ENCODE assay signal across 22 cellular contexts in genomic region chr12:49882248-49882850, GRCh38. TPM values are rescaled to one million over a fixed set of nuclear protein-coding genes. Genes with fewer than 3 reads are reported as not detected.
DNase-seq lines count a peak whose midpoint lies in the region; ATAC-seq and TF ChIP-seq lines count a peak whose summit lies in the region.
"Had no signal": no experiment of that assay in that cellular context is flagged by ENCODE, and none has a peak within 500 bp of the region (broad histone marks: within the 10 kb centered on the region; RNA-seq: fewer than 3 reads in every experiment).

No MANE protein-coding gene starts in this region.

- no peak overlapping the region for H3K23ac ChIP-seq in mesenchymal stem cell (ENCODE audit: low read length in 2 of 2)

- H3K9me3 ChIP-seq in BE2C (no peaks in the 10 kb centered on the region), mesenchymal stem cell (ENCODE audit: control insufficient read depth, low read length) (no peaks in the 10 kb centered on the region)
- H3K9me3 ChIP-seq: body of pancreas, gastrocnemius medialis, neutrophil had no signal

- no peak overlapping the region for H4K8ac ChIP-seq in mesenchymal stem cell (ENCODE audit: low read length)

- TF ChIP-seq CTCF in BE2C (IDR thresholded peaks at IDR 0.05; ENCODE audit: low read depth, low read length) = no peak

- no peaks in the 10 kb centered on the region for H3K79me1 ChIP-seq in mesenchymal stem cell (replicated peaks; ENCODE audit: low read length, poor library complexity, severe bottlenecking)

- H2BK5ac ChIP-seq in mesenchymal stem cell (ENCODE audit: low read depth, low read length, poor library complexity, severe bottlenecking) = no peak overlapping the region

- no peak overlapping the region for H3K4ac ChIP-seq in mesenchymal stem cell (ENCODE audit: low read depth in 1 of 2, low read length in 2 of 2)

- no peak overlapping the region for H2AFZ ChIP-seq in mesenchymal stem cell (ENCODE audit: low read depth, low read length)

- no peak overlapping the region for H3K4me2 ChIP-seq in mesenchymal stem cell (ENCODE audit: low read length, poor library complexity, severe bottlenecking)

- intact Hi-C loops in sciatic nerve (cut with DNase I) = no loop called here

- no peak overlapping the region for H2AK5ac ChIP-seq in mesenchymal stem cell (ENCODE audit: low read length, severe bottlenecking)

- DNase-seq in BE2C = peak; percentile 69
- DNase-seq in NCI-H146 treated with DMSO at 0.1 percent for 48 hours (lab: John Stamatoyannopoulos, UW; ENCODE audit: unreplicated experiment) = peak; percentile 64
- DNase-seq in mesenchymal stem cell = no peak
- DNase-seq in NCI-H2107 treated with DMSO at 0.1 percent for 48 hours (lab: John Stamatoyannopoulos, UW; ENCODE audit: unreplicated experiment) = no peak
- no peak for DNase-seq in sciatic nerve (ENCODE audit: low spot score)
- no peak for DNase-seq in hepatic stellate cell (ENCODE audit: low spot score)
- DNase-seq: activated CD4-positive, alpha-beta T cell treated with anti-CD3 and anti-CD28 coated beads, Interleukin-2, amount 50 U/mL, for 1 hour; activated gamma-delta T cell treated with Interleukin-2 at 50 U/mL for 16 hours; body of pancreas; CD4-positive, CD25-positive, alpha-beta regulatory T cell; DMS79; gastrocnemius medialis; GOT3; NCI-H1930; NCI-H510A treated with DMSO at 0.1 percent for 48 hours; stimulated activated naive CD8-positive, alpha-beta T cell treated with anti-CD3 and anti-CD28 coated beads, Interleukin-15, Interleukin-2, amounts not matched to agents 100 U/mL and 50 U/mL, for 24 hours; trophoblast cell had no signal

- 0 out of 2 replicates have a peak, but pooled peaks cover 3% of the 10 kb centered on the region for H3K36me3 ChIP-seq in BE2C
- peaks cover 0 to 17% of the 10 kb centered on the region in 2 experiments for H3K36me3 ChIP-seq in mesenchymal stem cell (ENCODE audit: control insufficient read depth in 1 of 2, insufficient read depth in 2 of 2, low read depth in 1 of 2, low read length in 2 of 2)
- H3K36me3 ChIP-seq: gastrocnemius medialis, neutrophil had no signal

- ATAC-seq in sciatic nerve (no peak), GM18519 (IDR thresholded peaks at IDR 0.05; ENCODE audit: low FRiP score, unreplicated experiment) (no peak)
- ATAC-seq: body of pancreas; gastrocnemius medialis; stimulated activated naive CD8-positive, alpha-beta T cell treated with anti-CD3 and anti-CD28 coated beads, Interleukin-15, Interleukin-2, amounts not matched to agents 100 U/mL and 50 U/mL, for 24 hours had no signal

- no peak overlapping the region for H2BK120ac ChIP-seq in mesenchymal stem cell (ENCODE audit: low read depth, low read length)

- no peaks in the 10 kb centered on the region for H3K27me3 ChIP-seq in BE2C
- peaks cover 8 to 49% of the 10 kb centered on the region in 2 experiments for H3K27me3 ChIP-seq in mesenchymal stem cell (ENCODE audit: control insufficient read depth in 1 of 2, insufficient read depth in 1 of 2, low read length in 2 of 2)
- H3K27me3 ChIP-seq: body of pancreas, gastrocnemius medialis had no signal

- H3K14ac ChIP-seq in mesenchymal stem cell (ENCODE audit: low read length in 2 of 2) = peak overlapping the region in 1 of 2 experiments; percentile 1

- H3K27ac ChIP-seq in angular gyrus (ENCODE audit: low read depth, low read length) (peak overlapping the region; percentile 29), mesenchymal stem cell (ENCODE audit: low read length, poor library complexity, severe bottlenecking) (no peak overlapping the region)
- H3K27ac ChIP-seq: body of pancreas, gastrocnemius medialis, neutrophil had no signal

- H3K18ac ChIP-seq in mesenchymal stem cell (ENCODE audit: low read depth in 1 of 2, low read length in 2 of 2) = no peak overlapping the region

- H4K91ac ChIP-seq in mesenchymal stem cell (ENCODE audit: low read length) = no peak overlapping the region

- no peak overlapping the region for H2BK12ac ChIP-seq in mesenchymal stem cell (ENCODE audit: low read length in 2 of 2)

- H3K4me3 ChIP-seq in BE2C (ENCODE audit: low read depth, low read length) (no peak overlapping the region), mesenchymal stem cell (ENCODE audit: insufficient read depth in 1 of 2, low read depth in 1 of 2, low read length in 2 of 2) (no peak overlapping the region)
- H3K4me3 ChIP-seq: body of pancreas, gastrocnemius medialis had no signal

- H3K9ac ChIP-seq in mesenchymal stem cell (ENCODE audit: low read length) = no peak overlapping the region

- WGBS in mesenchymal stem cell = 50% methylated on average over 8 of the region's 8 CpGs

- peak overlapping the region; percentile 64 for H2BK15ac ChIP-seq in mesenchymal stem cell (ENCODE audit: low read depth, poor library complexity, severe bottlenecking)

- H3K4me1 ChIP-seq in BE2C = peaks cover 23% of the 10 kb centered on the region
- H3K4me1 ChIP-seq in mesenchymal stem cell (ENCODE audit: control insufficient read depth, insufficient read depth, low read depth, low read length) = peaks cover 2% of the 10 kb centered on the region
- H3K4me1 ChIP-seq: body of pancreas, gastrocnemius medialis had no signal

RNA-seq across cellular contexts. Expression of gene FAIM2, which starts 21.4 kb away (rescaled TPM):
- 226 TPM for polyA plus RNA-seq in BE2C (2012; ENCODE audit: insufficient read depth, insufficient read length, low read depth)
- 0.30 TPM for polyA plus RNA-seq in mesenchymal stem cell (2013, experiment 1 of 2)
- 0.27 TPM for polyA plus RNA-seq in mesenchymal stem cell (2013, experiment 2 of 2)
- 107 TPM for total RNA-seq in sciatic nerve
- total RNA-seq: mononuclear cell had no signal
- polyA plus RNA-seq: IgD-negative memory B cell had no signal

RNA-seq across cellular contexts. Expression of gene BCDIN3D, which starts 39.4 kb away (rescaled TPM):
- polyA plus RNA-seq in BE2C (2012; ENCODE audit: insufficient read depth, insufficient read length, low read depth) = 10.0 TPM
- polyA plus RNA-seq in mesenchymal stem cell (2013, experiment 1 of 2) = 4.1 TPM
- polyA plus RNA-seq in mesenchymal stem cell (2013, experiment 2 of 2) = 4.4 TPM
- 3.9 TPM for total RNA-seq in sciatic nerve

RNA-seq across cellular contexts. Expression of gene NCKAP5L, which starts 54.1 kb away (rescaled TPM):
- 65.3 TPM for polyA plus RNA-seq in BE2C (2012; ENCODE audit: insufficient read depth, insufficient read length, low read depth)
- 23.5 TPM for polyA plus RNA-seq in mesenchymal stem cell (2013, experiment 1 of 2)
- 22.0 TPM for polyA plus RNA-seq in mesenchymal stem cell (2013, experiment 2 of 2)
- 38.2 TPM for total RNA-seq in sciatic nerve

Comparison
In these comparisons a context has a peak if more than half of its experiments do, and no peak if none do; other contexts are left out.
1. DNase-seq: peak in BE2C (single experiment) and NCI-H146 treated with DMSO at 0.1 percent for 48 hours (single experiment); none in mesenchymal stem cell (single experiment), NCI-H2107 treated with DMSO at 0.1 percent for 48 hours (single experiment), sciatic nerve (single experiment) and hepatic stellate cell (single experiment).